Comparison of ENCODE assay signal across 16 cellular contexts in the genomic region with DNA sequence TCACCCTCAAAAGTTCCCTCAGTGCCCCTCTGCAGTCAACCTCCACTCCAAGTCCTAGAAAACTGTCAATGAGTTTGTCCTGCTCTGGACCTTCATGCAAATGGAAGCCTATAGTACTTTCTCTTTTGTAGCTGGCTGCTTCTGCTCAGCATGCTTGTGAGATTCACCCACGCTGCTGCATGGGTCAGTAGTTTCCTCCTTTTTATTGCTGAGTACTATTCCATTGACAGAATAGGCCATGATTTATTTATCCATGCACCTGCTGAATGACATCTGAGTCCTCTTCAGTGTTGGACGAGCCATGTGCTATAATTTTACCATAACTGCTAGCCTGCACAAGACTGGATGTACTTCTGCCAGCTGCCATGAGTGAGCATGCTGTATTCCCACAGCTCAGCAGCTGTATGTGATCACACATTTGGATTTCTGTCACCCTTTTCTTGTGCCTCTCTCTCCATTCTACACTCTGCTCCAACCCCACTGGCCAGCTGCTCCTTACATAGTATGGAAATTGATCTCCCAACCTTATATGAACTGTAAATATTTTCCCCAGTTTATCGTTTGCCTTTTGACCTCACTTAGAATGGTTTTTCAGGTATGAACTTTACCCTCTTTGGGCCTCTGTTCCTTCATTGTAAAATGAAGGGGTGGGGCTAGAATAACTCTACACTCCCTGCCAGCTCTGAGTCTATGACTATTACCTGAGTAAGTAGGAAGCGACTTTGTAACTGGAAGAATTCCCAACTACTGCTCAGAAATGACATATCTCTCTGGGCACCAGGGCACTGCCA. TPM values are rescaled to one million over a fixed set of nuclear protein-coding genes. Genes with fewer than 3 reads are reported as not detected.
A peak's percentile ranks its signal among the peaks of the same experiment; 100 is the strongest.
DNase-seq lines count a peak whose midpoint lies in the region; ATAC-seq, FAIRE-seq and TF ChIP-seq lines count a peak whose summit lies in the region.
"Had no signal": no experiment of that assay in that cellular context is flagged by ENCODE, and none has a peak within 500 bp of the region (broad histone marks: within the 10 kb centered on the region; RNA-seq: fewer than 3 reads in every experiment).

No MANE protein-coding gene starts in this region.

- peaks cover 4% of the 10 kb centered on the region for H3K27me3 ChIP-seq in CD4-positive, CD25-positive, alpha-beta regulatory T cell (ENCODE audit: control insufficient read depth, insufficient read depth, low read length)
- no peaks in the 10 kb centered on the region for H3K27me3 ChIP-seq in GM12878 (replicated peaks in 1 of 2; ENCODE audit: control insufficient read depth in 2 of 2, insufficient read depth in 2 of 2, low read length in 1 of 2)
- H3K27me3 ChIP-seq in HepG2 (ENCODE audit: control insufficient read depth in 1 of 2, insufficient read depth in 2 of 2, low read length in 2 of 2) = no peaks in the 10 kb centered on the region
- H3K27me3 ChIP-seq in CD4-positive, alpha-beta T cell (ENCODE audit: control insufficient read depth, insufficient read depth, low read length) = no peaks in the 10 kb centered on the region
- H3K27me3 ChIP-seq: gastroesophageal sphincter had no signal

- no peak overlapping the region for H3K4me3 ChIP-seq in CD4-positive, CD25-positive, alpha-beta regulatory T cell (ENCODE audit: low read depth, low read length)
- no peak overlapping the region for H3K4me3 ChIP-seq in GM12878
- H3K4me3 ChIP-seq in HepG2 (replicated peaks in 1 of 3; ENCODE audit: insufficient read depth in 1 of 3, low read depth in 2 of 3, low read length in 3 of 3) = no peak overlapping the region
- H3K4me3 ChIP-seq: gastroesophageal sphincter had no signal

- TF ChIP-seq POLR2A in GM12878 (IDR thresholded peaks at IDR 0.05; ENCODE audit: low read depth, low read length) (no peak), HepG2 (IDR thresholded peaks at IDR 0.05; ENCODE audit: insufficient read depth in 1 of 2, low read depth in 2 of 2, low read length in 2 of 2) (no peak)

- RAD21 ChIA-PET in GM12878 (lab: Charles Lee; ENCODE audit: unreplicated experiment) = interaction anchor here (0.7 to 1.6 kb wide), 4 partner anchors 23 to 79 kb away, joined by 4 to 6 read pairs (median 4); no protein-coding TSS in a partner anchor

- H3K9ac ChIP-seq in GM12878 (ENCODE audit: control insufficient read depth, insufficient read depth, low read length) (no peak overlapping the region), HepG2 (ENCODE audit: insufficient read depth, low read depth, low read length) (no peak overlapping the region)

- H3K79me2 ChIP-seq in GM12878 (ENCODE audit: control insufficient read depth, insufficient read depth, low read length) (no peaks in the 10 kb centered on the region), HepG2 (ENCODE audit: insufficient read depth, low read length) (no peaks in the 10 kb centered on the region)

- ATAC-seq in CD4-positive, CD25-positive, alpha-beta regulatory T cell (ENCODE audit: low read depth in 2 of 2) = no peak
- no peak for ATAC-seq in GM12878
- ATAC-seq in HepG2 = peak; percentile 88
- ATAC-seq in GM18873 (IDR thresholded peaks at IDR 0.05; ENCODE audit: low FRiP score, unreplicated experiment) = no peak
- no peak for ATAC-seq in HG03432 (IDR thresholded peaks at IDR 0.05; ENCODE audit: unreplicated experiment)
- no peak for ATAC-seq in CD4-positive, alpha-beta T cell (ENCODE audit: poor library complexity)
- ATAC-seq: activated CD4-positive, alpha-beta T cell treated with anti-CD3 and anti-CD28 coated beads for 36 hours; gastroesophageal sphincter; right cardiac atrium had no signal

- TF ChIP-seq EP300 in GM12878 (IDR thresholded peaks at IDR 0.05; ENCODE audit: borderline replicate concordance in 1 of 2, control insufficient read depth in 1 of 2, low read depth in 2 of 2, low read length in 2 of 2) (no peak), HepG2 (IDR thresholded peaks at IDR 0.05; ENCODE audit: low read depth in 2 of 2, low read length in 2 of 2) (no peak), HepG2 (CRISPR knock-in tag; IDR thresholded peaks at IDR 0.05; ENCODE audit: borderline replicate concordance) (no peak)

- H2AFZ ChIP-seq in GM12878 (ENCODE audit: control insufficient read depth, low read depth, low read length) = no peak overlapping the region
- H2AFZ ChIP-seq in HepG2 (ENCODE audit: low read length) = no peak overlapping the region

- POLR2A ChIA-PET in GM12878 (lab: Charles Lee) = interaction anchor here (0.7 kb wide), 1 partner anchor 14 kb away, joined by 3 read pairs; no protein-coding TSS in a partner anchor
- POLR2A ChIA-PET in HepG2 (lab: Yijun Ruan, JAX) = no interaction called here
- POLR2A ChIA-PET in CD4-positive, alpha-beta T cell (lab: Charles Lee) = no interaction called here

- no peaks in the 10 kb centered on the region for H3K9me3 ChIP-seq in CD4-positive, CD25-positive, alpha-beta regulatory T cell (ENCODE audit: control insufficient read depth in 2 of 2, low read length in 2 of 2)
- H3K9me3 ChIP-seq in GM12878 (replicated peaks; ENCODE audit: control insufficient read depth, insufficient read depth, low read length) (no peaks in the 10 kb centered on the region), HepG2 (ENCODE audit: low read length) (no peaks in the 10 kb centered on the region)
- H3K9me3 ChIP-seq in CD4-positive, alpha-beta T cell (ENCODE audit: control insufficient read depth, low read length) = no peaks in the 10 kb centered on the region
- H3K9me3 ChIP-seq: BE2C, gastroesophageal sphincter had no signal

- no peak overlapping the region for H3K4me3 Mint-ChIP-seq in CD4-positive, CD25-positive, alpha-beta regulatory T cell
- H3K4me3 Mint-ChIP-seq in HFFc6 = no peak overlapping the region
- H3K4me3 Mint-ChIP-seq in CD4-positive, alpha-beta T cell = no peak overlapping the region
- H3K4me3 Mint-ChIP-seq: activated CD4-positive, alpha-beta T cell treated with anti-CD3 and anti-CD28 coated beads for 36 hours; activated T-helper 1 cell treated with anti-CD3 and anti-CD28 coated beads, Interleukin-12 subunit alpha, Interleukin-12 subunit beta, Interleukin-2, Interleukin-4 antibody, amounts not matched to agents 30 ng/mL and 10 ng/mL and 1 ng/mL, durations not matched to agents 14 hours and 24 hours and 36 hours had no signal

- H3K9me3 Mint-ChIP-seq in CD4-positive, CD25-positive, alpha-beta regulatory T cell = peaks cover 0 to 2% (median 0%) of the 10 kb centered on the region in 7 donors
- H3K9me3 Mint-ChIP-seq in HFFc6 = no peaks in the 10 kb centered on the region
- H3K9me3 Mint-ChIP-seq in CD4-positive, alpha-beta T cell = no peaks in the 10 kb centered on the region
- H3K9me3 Mint-ChIP-seq: activated T-helper 1 cell treated with anti-CD3 and anti-CD28 coated beads, Interleukin-12 subunit alpha, Interleukin-12 subunit beta, Interleukin-2, Interleukin-4 antibody, amounts not matched to agents 30 ng/mL and 10 ng/mL and 1 ng/mL, durations not matched to agents 14 hours and 24 hours and 36 hours had no signal

- intact Hi-C loops in GM12878 (cut with micrococcal nuclease; ENCODE audit: unreplicated experiment) = no loop called here
- intact Hi-C loops in HepG2 (cut with micrococcal nuclease; ENCODE audit: unreplicated experiment) = no loop called here
- intact Hi-C loops in CD4-positive, alpha-beta T cell (cut with DNase I, micrococcal nuclease) = loop anchor here in 1 of 2 experiments (5.0 kb wide), 2 partner anchors 47 to 78 kb away; no protein-coding TSS in a partner anchor

- no peak for TF ChIP-seq RAD21 in GM12878 (IDR thresholded peaks at IDR 0.05; ENCODE audit: insufficient read depth, low read depth, low read length)
- no peak for TF ChIP-seq RAD21 in HepG2 (CRISPR knock-in tag; IDR thresholded peaks at IDR 0.05)

- WGBS in GM12878 (ENCODE audit: insufficient coverage, insufficient replicate concordance, low lambda C conversion rate, missing lambda C conversion rate) = 45% methylated on average over 4 of the region's 4 CpGs
- under 1% methylated on average over 4 of the region's 4 CpGs for WGBS in HepG2 (ENCODE audit: low lambda C conversion rate)

- TF ChIP-seq CTCF in HFFc6 (IDR thresholded peaks at IDR 0.05) (no peak), GM12878 (IDR thresholded peaks at IDR 0.05 in 2 of 3, conservative IDR thresholded peaks at IDR 0.05 in 1 of 3; ENCODE audit: control insufficient read depth in 2 of 3, extremely low read depth in 1 of 3, insufficient read depth in 1 of 3, low read depth in 3 of 3, low read length in 3 of 3) (no peak), HepG2 (CRISPR knock-in tag; IDR thresholded peaks at IDR 0.05) (no peak)
- TF ChIP-seq CTCF in CD4-positive, alpha-beta T cell (IDR thresholded peaks at IDR 0.05) = no peak

- H3K36me3 Mint-ChIP-seq in CD4-positive, CD25-positive, alpha-beta regulatory T cell = no peaks in the 10 kb centered on the region
- no peaks in the 10 kb centered on the region for H3K36me3 Mint-ChIP-seq in HFFc6 (ENCODE audit: low read depth)
- peaks cover 5% of the 10 kb centered on the region for H3K36me3 Mint-ChIP-seq in CD4-positive, alpha-beta T cell (ENCODE audit: low read depth)

- no peak for FAIRE-seq in GM12878 (lab: Jason Lieb, UNC)
- FAIRE-seq in HepG2 (lab: Jason Lieb, UNC) = no peak

- BruUV-seq in GM12878 (replicated peaks; lab: Mats Ljungman, UMichigan) (no TSS peak), HepG2 (replicated peaks; lab: Mats Ljungman, UMichigan) (no TSS peak)

- H3K4me1 Mint-ChIP-seq in CD4-positive, CD25-positive, alpha-beta regulatory T cell = peaks cover 9 to 29% (median 15%) of the 10 kb centered on the region in 4 donors
- H3K4me1 Mint-ChIP-seq in HFFc6 (ENCODE audit: low read depth) = peaks cover 67% of the 10 kb centered on the region
- H3K4me1 Mint-ChIP-seq in CD4-positive, alpha-beta T cell (ENCODE audit: low read depth) = peaks cover 31% of the 10 kb centered on the region

- no peak overlapping the region for H3K27ac ChIP-seq in CD4-positive, CD25-positive, alpha-beta regulatory T cell (ENCODE audit: insufficient read depth, low read length, poor library complexity, severe bottlenecking)
- H3K27ac ChIP-seq in GM12878 (ENCODE audit: control insufficient read depth, insufficient read depth) (no peak overlapping the region), HepG2 (ENCODE audit: extremely low read length, insufficient read depth, low read length) (peak overlapping the region; percentile 34), caudate nucleus (ENCODE audit: low read depth, low read length) (no peak overlapping the region)
- no peak overlapping the region for H3K27ac ChIP-seq in CD4-positive, alpha-beta T cell (ENCODE audit: low read depth, low read length)
- H3K27ac ChIP-seq: gastroesophageal sphincter had no signal

- SMC1A ChIA-PET in GM12878 (lab: Charles Lee; ENCODE audit: uncharacterized antibody, unreplicated experiment) = interaction anchor here (1.0 to 4.5 kb wide), 9 partner anchors 10 to 79 kb away, joined by 3 to 32 read pairs (median 7); a partner anchor contains a TSS

- CTCF ChIA-PET in GM12878 (lab: Yijun Ruan, JAX) (interaction anchor here (0.9 to 2.9 kb wide), 4 partner anchors 8 to 90 kb away, joined by 3 to 23 read pairs (median 4); no protein-coding TSS in a partner anchor), HepG2 (lab: Yijun Ruan, JAX; ENCODE audit: low intra/inter-chr PET ratio, low total read pairs) (no interaction called here)
- CTCF ChIA-PET in CD4-positive, alpha-beta T cell (lab: Charles Lee) = interaction anchor here (0.9 kb wide), 2 partner anchors 80 to 90 kb away, joined by 3 read pairs; no protein-coding TSS in a partner anchor

- peaks cover 4% of the 10 kb centered on the region for H3K27me3 Mint-ChIP-seq in CD4-positive, CD25-positive, alpha-beta regulatory T cell
- H3K27me3 Mint-ChIP-seq in HFFc6 (ENCODE audit: insufficient read depth) = no peaks in the 10 kb centered on the region; the same call in 1 of the 2 replicates
- no peaks in the 10 kb centered on the region for H3K27me3 Mint-ChIP-seq in CD4-positive, alpha-beta T cell
- H3K27me3 Mint-ChIP-seq: activated CD4-positive, alpha-beta T cell treated with anti-CD3 and anti-CD28 coated beads for 36 hours had no signal

- H3K36me3 ChIP-seq in CD4-positive, CD25-positive, alpha-beta regulatory T cell (ENCODE audit: control insufficient read depth, insufficient read depth, low read length) = no peaks in the 10 kb centered on the region
- H3K36me3 ChIP-seq in GM12878 (ENCODE audit: control insufficient read depth in 2 of 2, insufficient read depth in 2 of 2, low read length in 1 of 2) (no peaks in the 10 kb centered on the region), HepG2 (replicated peaks in 1 of 2; ENCODE audit: control insufficient read depth in 1 of 2, insufficient read depth in 2 of 2, low read length in 2 of 2) (no peaks in the 10 kb centered on the region)
- H3K36me3 ChIP-seq: BE2C, gastroesophageal sphincter had no signal

- DNase-seq in CD4-positive, CD25-positive, alpha-beta regulatory T cell = no peak
- DNase-seq in HFFc6 = peak; percentile 29
- no peak for DNase-seq in GM12878 (ENCODE audit: low read depth, low spot score)
- DNase-seq in HepG2 (ENCODE audit: low spot score) = peak; percentile 58
- DNase-seq in caudate nucleus (lab: John Stamatoyannopoulos, UW) = no peak
- no peak for DNase-seq in CD4-positive, alpha-beta T cell
- DNase-seq: activated CD4-positive, alpha-beta T cell treated with anti-CD3 and anti-CD28 coated beads for 36 hours; anterior cingulate cortex; BE2C; NCI-H2171; right cardiac atrium; stimulated activated CD4-positive, alpha-beta T cell treated with anti-CD3 and anti-CD28 coated beads, Interleukin-4, amount 100 ng/mL, for 1 hour had no signal

- H3K4me1 ChIP-seq in CD4-positive, CD25-positive, alpha-beta regulatory T cell (ENCODE audit: control insufficient read depth, insufficient read depth, low read length, poor library complexity, severe bottlenecking) = peaks cover 16% of the 10 kb centered on the region
- H3K4me1 ChIP-seq in GM12878 (ENCODE audit: control insufficient read depth, insufficient read depth, low read length) (no peaks in the 10 kb centered on the region), HepG2 (ENCODE audit: insufficient read depth, low read length) (peaks cover 36% of the 10 kb centered on the region)
- H3K4me1 ChIP-seq: BE2C had no signal

- H3K4me2 ChIP-seq in GM12878 (ENCODE audit: control insufficient read depth, insufficient read depth) (no peak overlapping the region), HepG2 (ENCODE audit: low read depth, low read length) (peak overlapping the region; percentile 65)

- H4K20me1 ChIP-seq in GM12878 (ENCODE audit: control insufficient read depth, insufficient read depth) (no peaks in the 10 kb centered on the region), HepG2 (ENCODE audit: insufficient read depth, low read length) (no peaks in the 10 kb centered on the region)

- peak overlapping the region; percentile 25 to 90 (median 86) for H3K27ac Mint-ChIP-seq in CD4-positive, CD25-positive, alpha-beta regulatory T cell
- H3K27ac Mint-ChIP-seq in HFFc6 = peak overlapping the region; percentile 20
- H3K27ac Mint-ChIP-seq in CD4-positive, alpha-beta T cell = no peak overlapping the region
- H3K27ac Mint-ChIP-seq: activated CD4-positive, alpha-beta T cell treated with anti-CD3 and anti-CD28 coated beads for 36 hours; activated T-helper 1 cell treated with anti-CD3 and anti-CD28 coated beads, Interleukin-12 subunit alpha, Interleukin-12 subunit beta, Interleukin-2, Interleukin-4 antibody, amounts not matched to agents 30 ng/mL and 10 ng/mL and 1 ng/mL, durations not matched to agents 14 hours and 24 hours and 36 hours had no signal

- in situ Hi-C loops in GM12878 (cut with MboI) (no loop called here), HepG2 (cut with HindIII; ENCODE audit: extremely low pct_ligation_motif_present, low pct_unique_long_range_greater_than_20kb) (no loop called here)

RNA-seq across cellular contexts. Expression of a gene that starts 26.2 kb away (rescaled TPM):
- 0.54 TPM for total RNA-seq in CD4-positive, CD25-positive, alpha-beta regulatory T cell
- polyA plus RNA-seq in CD4-positive, CD25-positive, alpha-beta regulatory T cell = 1 to 10 TPM in 2 of 4 donors, under 1 TPM in 2; 0.47 to 2.5 (median 1.5) TPM
- 1 to 10 TPM in 4 of 6 experiments, under 1 TPM in 2; 0.78 to 2.1 (median 1.7) TPM for total RNA-seq in HFFc6 (2021; fragmentation: NEBNext Ultra II Directional; extraction: Animal tissue kit (Norgen Biotek cat#: 25700))
- total RNA-seq in GM12878 (2013; cell fraction: nucleolus; rRNA removed) = 0.86 and 1.5 TPM in 2 replicates
- total RNA-seq in GM12878 (2014; rRNA removed) = 0.65 and 1.0 TPM in 2 replicates
- total RNA-seq in GM12878 (2014; rRNA removed; fragmentation: Illumina TruSeq; extraction: Trizol) = 0.46 and 0.58 TPM in 2 replicates
- total RNA-seq in GM12878 (2021) = 1.5 and 1.7 TPM in 2 replicates
- 0.20 TPM for polyA plus RNA-seq in GM12878 (2011; ENCODE audit: low read depth)
- polyA plus RNA-seq in GM12878 (2011; rRNA removed) = 1.2 and 2.2 TPM in 2 replicates
- polyA plus RNA-seq in GM12878 (2011; cell fraction: cytosol; rRNA removed) = 2.3 and 3.6 TPM in 2 replicates
- 1.9 and 2.6 TPM in 2 replicates for polyA plus RNA-seq in GM12878 (2011; cell fraction: nucleus; rRNA removed)
- polyA plus RNA-seq in GM12878 (2012) = 0.34 and 0.56 TPM in 2 replicates
- 0.51 and 1.1 TPM in 2 replicates for polyA plus RNA-seq in GM12878 (2014; fragmentation: Illumina TruSeq; extraction: Trizol)
- under 1 TPM; 0.35 to 0.69 TPM for polyA plus RNA-seq in GM12878 (2014; fragmentation: Nextera tagmentation; extraction: Ambion mirVana)
- 0.56 and 0.77 TPM in 2 replicates for polyA plus RNA-seq in GM12878 (2014; rRNA removed)
- polyA plus RNA-seq in GM12878 (2016; fragmentation: Nextera tagmentation; extraction: Ambion mirVana) = 1 to 10 TPM in 1 of 2 experiments, under 1 TPM in 1; 0.71 to 1.1 TPM
- polyA minus RNA-seq in GM12878 (2011; rRNA and poly(A)+ RNA removed) = 3.3 and 3.7 TPM in 2 replicates
- 1.1 and 1.9 TPM in 2 replicates for polyA minus RNA-seq in GM12878 (2011; cell fraction: cytosol; rRNA and poly(A)+ RNA removed)
- 2.0 and 2.1 TPM in 2 replicates for polyA minus RNA-seq in GM12878 (2011; cell fraction: nucleus; rRNA and poly(A)+ RNA removed)
- total RNA-seq in HepG2 (2016; rRNA removed; fragmentation: Illumina TruSeq; extraction: Trizol) = 0.14 and 0.18 TPM in 2 replicates
- under 0.01 and 0.20 TPM in 2 replicates for total RNA-seq in HepG2 (2016; cell fraction: cytosol; rRNA removed; fragmentation: Illumina TruSeq; extraction: Trizol; ENCODE audit: low read depth)
- total RNA-seq in HepG2 (2016; cell fraction: insoluble cytoplasmic fraction; rRNA removed; fragmentation: Illumina TruSeq; extraction: Trizol) = 0.10 and 0.35 TPM in 2 replicates
- 0.21 and 0.28 TPM in 2 replicates for total RNA-seq in HepG2 (2016; cell fraction: membrane; rRNA removed; fragmentation: Illumina TruSeq; extraction: Trizol)
- 0.22 and 0.28 TPM in 2 replicates for total RNA-seq in HepG2 (2016; cell fraction: nucleus; rRNA removed; fragmentation: Illumina TruSeq; extraction: Trizol)
- 0.11 and 0.16 TPM in 2 replicates for polyA plus RNA-seq in HepG2 (2011; rRNA removed)
- polyA plus RNA-seq in HepG2 (2011; cell fraction: cytosol; rRNA removed) = 0.08 and 0.15 TPM in 2 replicates
- polyA plus RNA-seq in HepG2 (2011; cell fraction: nucleus; rRNA removed) = 0.03 and 0.08 TPM in 2 replicates
- polyA plus RNA-seq in HepG2 (2012) = 0.09 and 0.12 TPM in 2 replicates
- polyA plus RNA-seq in HepG2 (2016; cell fraction: cytosol; fragmentation: Illumina TruSeq; extraction: Trizol; ENCODE audit: low read depth) = 0.03 and 0.06 TPM in 2 replicates
- polyA plus RNA-seq in HepG2 (2016; cell fraction: insoluble cytoplasmic fraction; fragmentation: Illumina TruSeq; extraction: Trizol; ENCODE audit: low read depth) = 0.08 and 0.19 TPM in 2 replicates
- polyA plus RNA-seq in HepG2 (2016; cell fraction: membrane; fragmentation: Illumina TruSeq; extraction: Trizol; ENCODE audit: low read depth) = 0.07 and 0.12 TPM in 2 replicates
- polyA plus RNA-seq in HepG2 (2016; cell fraction: nucleus; fragmentation: Illumina TruSeq; extraction: Trizol; ENCODE audit: insufficient read depth, low read depth) = 0.34 and 0.37 TPM in 2 replicates
- 0.42 and 6.4 TPM in 2 replicates for polyA minus RNA-seq in HepG2 (2011; rRNA and poly(A)+ RNA removed; ENCODE audit: low replicate concordance)
- polyA minus RNA-seq in HepG2 (2011; cell fraction: cytosol; rRNA and poly(A)+ RNA removed) = 0.10 and 0.18 TPM in 2 replicates
- 0.12 and 0.13 TPM in 2 replicates for polyA minus RNA-seq in HepG2 (2011; cell fraction: nucleus; rRNA and poly(A)+ RNA removed)
- total RNA-seq in CD4-positive, alpha-beta T cell = 1 to 10 TPM; 1.7 to 1.8 TPM

Comparison
In these comparisons a context has a peak if more than half of its experiments do, and no peak if none do; other contexts are left out.
1. DNase-seq: peak in HFFc6 (single experiment) and HepG2 (single experiment); none in CD4-positive, CD25-positive, alpha-beta regulatory T cell (0 of 3), GM12878 (single experiment), caudate nucleus (0 of 61) and CD4-positive, alpha-beta T cell (0 of 10).